In genomic region chr5:132415516-132415915, GRCh38 we compare ENCODE assay signal across 1 cellular context.
TF ChIP-seq lines count a peak whose summit lies in the region.

No MANE protein-coding gene starts in this region.

TF ChIP-seq in GM12878, 131 proteins besides CTCF, POLR2A, EP300 and RAD21:
- 0 out of 2 replicates have a peak, but pooled peaks have one; percentile 29 for TF ChIP-seq HDGF (IDR thresholded peaks at IDR 0.05)
